In genomic region chr9:35669331-35670145, GRCh38 we compare ENCODE assay signal across 15 cellular contexts. TPM values are rescaled to one million over a fixed set of nuclear protein-coding genes. Genes with fewer than 3 reads are reported as not detected.
DNase-seq lines count a peak whose midpoint lies in the region; ATAC-seq, FAIRE-seq and TF ChIP-seq lines count a peak whose summit lies in the region.
"Had no signal": no experiment of that assay in that cellular context is flagged by ENCODE, and none has a peak within 500 bp of the region (broad histone marks: within the 10 kb centered on the region; RNA-seq: fewer than 3 reads in every experiment).

No MANE protein-coding gene starts in this region.

- H3K27me3 Mint-ChIP-seq in CD4-positive, alpha-beta T cell, result peaks cover under 1% of the 10 kb centered on the region
- H3K27me3 Mint-ChIP-seq: T-helper 17 cell had no signal

- ATAC-seq in SK-N-SH treated with all-trans-retinoic acid at 6 μM for 48 hours (peak; percentile 41), HG03097 (IDR thresholded peaks at IDR 0.05; ENCODE audit: low FRiP score, unreplicated experiment) (no peak)
- no peak for ATAC-seq in CD4-positive, alpha-beta T cell (ENCODE audit: poor library complexity)
- ATAC-seq: left cardiac atrium, psoas muscle, T-helper 17 cell had no signal

- no peaks in the 10 kb centered on the region for H3K27me3 ChIP-seq in small intestine (ENCODE audit: control insufficient read depth in 2 of 2, insufficient read depth in 2 of 2, low read length in 2 of 2)
- H3K27me3 ChIP-seq in CD4-positive, alpha-beta T cell (ENCODE audit: control insufficient read depth, insufficient read depth, low read length), result no peaks in the 10 kb centered on the region

- intact Hi-C loops in CD4-positive, alpha-beta T cell (cut with DNase I, micrococcal nuclease), result loop anchor here in 1 of 2 experiments (2.0 kb wide), 1 partner anchor 15 kb away; no protein-coding TSS in a partner anchor

- POLR2A ChIA-PET in CD4-positive, alpha-beta T cell (lab: Charles Lee), result interaction anchor here (0.6 kb wide), 1 partner anchor 52 kb away, joined by 3 read pairs; no protein-coding TSS in a partner anchor

- TF ChIP-seq CTCF in CD4-positive, alpha-beta T cell (IDR thresholded peaks at IDR 0.05), result no peak

- no peak overlapping the region for H3K4me3 Mint-ChIP-seq in CD4-positive, alpha-beta T cell
- H3K4me3 Mint-ChIP-seq: activated CD4-positive, alpha-beta memory T cell treated with anti-CD3 and anti-CD28 coated beads, Interleukin-2, amount 10 ng/mL, durations not matched to agents 7 days and 5 days; T-helper 17 cell had no signal

- H3K4me1 Mint-ChIP-seq in CD4-positive, alpha-beta T cell (ENCODE audit: low read depth), result peaks cover 26% of the 10 kb centered on the region

- H3K36me3 ChIP-seq in small intestine (ENCODE audit: control insufficient read depth in 2 of 2, insufficient read depth in 2 of 2, low read length in 2 of 2), result no peaks in the 10 kb centered on the region

- 37 to 60% (median 40%) methylated on average over 6 of the region's 6 CpGs for WGBS in small intestine, 3 donors

- no peak for FAIRE-seq in small intestine (lab: Jason Lieb, UNC)

- no peak overlapping the region for H3K27ac Mint-ChIP-seq in CD4-positive, alpha-beta T cell
- H3K27ac Mint-ChIP-seq: activated CD4-positive, alpha-beta memory T cell treated with anti-CD3 and anti-CD28 coated beads, Interleukin-2, amount 10 ng/mL, durations not matched to agents 7 days and 5 days; T-helper 17 cell had no signal

- peak; percentile 97 for DNase-seq in HuH-7 (ENCODE audit: low spot score)
- DNase-seq in kidney glomerular epithelial cell (lab: John Stamatoyannopoulos, UW), result peak; percentile 68
- peak; percentile 97 for DNase-seq in small intestine
- no peak for DNase-seq in activated CD4-positive, CD25-positive, alpha-beta regulatory T cell treated with anti-CD3 and anti-CD28 coated beads, Interleukin-2, amount 50 U/mL, for 72 hours
- DNase-seq in CD4-positive, alpha-beta T cell, result no peak
- DNase-seq: activated CD4-positive, alpha-beta memory T cell treated with anti-CD3 and anti-CD28 coated beads, Interleukin-2, amount 10 ng/mL, durations not matched to agents 7 days and 5 days; DND-41; left cardiac atrium; NCI-H1048; NK-92 treated with Interleukin-12 subunit alpha and Interleukin-12 subunit beta, amount 100 ng/mL, for 24 hours; psoas muscle; T-helper 17 cell had no signal

- peak overlapping the region; percentile 51 to 58 for H3K27ac ChIP-seq in small intestine (ENCODE audit: low read depth in 1 of 2, low read length in 1 of 2)
- no peak overlapping the region for H3K27ac ChIP-seq in CD4-positive, alpha-beta T cell (ENCODE audit: low read depth, low read length)
- H3K27ac ChIP-seq: psoas muscle had no signal

- H3K9me3 ChIP-seq in small intestine (ENCODE audit: control insufficient read depth, low read depth), result no peaks in the 10 kb centered on the region
- no peaks in the 10 kb centered on the region for H3K9me3 ChIP-seq in CD4-positive, alpha-beta T cell (ENCODE audit: control insufficient read depth, low read length)
- H3K9me3 ChIP-seq: psoas muscle had no signal

- H3K4me3 ChIP-seq in small intestine (ENCODE audit: low read depth in 1 of 2, low read length in 2 of 2), result no peak overlapping the region
- H3K4me3 ChIP-seq: psoas muscle had no signal

- no peaks in the 10 kb centered on the region for H3K36me3 Mint-ChIP-seq in CD4-positive, alpha-beta T cell (ENCODE audit: low read depth)

- no peaks in the 10 kb centered on the region for H3K9me3 Mint-ChIP-seq in CD4-positive, alpha-beta T cell

- peaks cover 0 to 5% of the 10 kb centered on the region in 2 donors for H3K4me1 ChIP-seq in small intestine (ENCODE audit: control insufficient read depth in 2 of 2, insufficient read depth in 1 of 2, low read depth in 1 of 2, low read length in 1 of 2)

- CTCF ChIA-PET in CD4-positive, alpha-beta T cell (lab: Charles Lee), result interaction anchor here (2.2 kb wide), 1 partner anchor 27 kb away, joined by 7 read pairs; no protein-coding TSS in a partner anchor

TF ChIP-seq in SK-N-SH treated with all-trans-retinoic acid at 6 μM for 48 hours, 23 proteins besides CTCF, POLR2A, EP300 and RAD21 (continues in another document):
- TF ChIP-seq ZNF565 (CRISPR knock-in tag; conservative IDR thresholded peaks at IDR 0.05; ENCODE audit: low read depth) (no peak), OSR1 (CRISPR knock-in tag; IDR thresholded peaks at IDR 0.05) (no peak), ISL1 (CRISPR knock-in tag; IDR thresholded peaks at IDR 0.05) (no peak), RARB (CRISPR knock-in tag; IDR thresholded peaks at IDR 0.05) (no peak), ZNF70 (CRISPR knock-in tag; IDR thresholded peaks at IDR 0.05) (no peak), BACH2 (CRISPR knock-in tag; IDR thresholded peaks at IDR 0.05; ENCODE audit: borderline replicate concordance) (no peak), TSHZ2 (CRISPR knock-in tag; IDR thresholded peaks at IDR 0.05) (no peak), ARNTL (CRISPR knock-in tag; IDR thresholded peaks at IDR 0.05; ENCODE audit: borderline replicate concordance, low read depth) (no peak), TCF4 (CRISPR knock-in tag; IDR thresholded peaks at IDR 0.05; ENCODE audit: borderline replicate concordance) (no peak), PPARA (CRISPR knock-in tag; IDR thresholded peaks at IDR 0.05; ENCODE audit: borderline replicate concordance) (no peak), POU6F1 (CRISPR knock-in tag; IDR thresholded peaks at IDR 0.05; ENCODE audit: borderline replicate concordance, low read depth) (no peak)
- TF ChIP-seq, protein P1, sequence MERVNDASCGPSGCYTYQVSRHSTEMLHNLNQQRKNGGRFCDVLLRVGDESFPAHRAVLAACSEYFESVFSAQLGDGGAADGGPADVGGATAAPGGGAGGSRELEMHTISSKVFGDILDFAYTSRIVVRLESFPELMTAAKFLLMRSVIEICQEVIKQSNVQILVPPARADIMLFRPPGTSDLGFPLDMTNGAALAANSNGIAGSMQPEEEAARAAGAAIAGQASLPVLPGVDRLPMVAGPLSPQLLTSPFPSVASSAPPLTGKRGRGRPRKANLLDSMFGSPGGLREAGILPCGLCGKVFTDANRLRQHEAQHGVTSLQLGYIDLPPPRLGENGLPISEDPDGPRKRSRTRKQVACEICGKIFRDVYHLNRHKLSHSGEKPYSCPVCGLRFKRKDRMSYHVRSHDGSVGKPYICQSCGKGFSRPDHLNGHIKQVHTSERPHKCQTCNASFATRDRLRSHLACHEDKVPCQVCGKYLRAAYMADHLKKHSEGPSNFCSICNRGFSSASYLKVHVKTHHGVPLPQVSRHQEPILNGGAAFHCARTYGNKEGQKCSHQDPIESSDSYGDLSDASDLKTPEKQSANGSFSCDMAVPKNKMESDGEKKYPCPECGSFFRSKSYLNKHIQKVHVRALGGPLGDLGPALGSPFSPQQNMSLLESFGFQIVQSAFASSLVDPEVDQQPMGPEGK (CRISPR knock-in tag; IDR thresholded peaks at IDR 0.05; ENCODE audit: borderline replicate concordance), result no peak

RNA-seq across cellular contexts. Expression of gene CA9, which starts 4.2 kb away (rescaled TPM):
- polyA plus RNA-seq in small intestine, result 100 to 1,000 TPM in 1 of 3 donors, 1 to 10 TPM in 2; 4.3 to 172 (median 4.5) TPM
- total RNA-seq in CD4-positive, alpha-beta T cell, result not detected
- total RNA-seq: psoas muscle, subcutaneous adipose tissue, T-helper 17 cell had no signal

RNA-seq across cellular contexts. Expression of gene ARHGEF39, which starts 4.5 kb away (rescaled TPM):
- 1 to 10 TPM in 1 of 3 donors, under 1 TPM in 2; 0.54 to 8.7 (median 0.89) TPM for polyA plus RNA-seq in small intestine
- total RNA-seq in CD4-positive, alpha-beta T cell, result under 1 TPM; 0.08 to 0.17 TPM

RNA-seq across cellular contexts. Expression of gene CCDC107, which starts 11.4 kb away (rescaled TPM):
- polyA plus RNA-seq in small intestine, result 10 to 100 TPM; 21.3 to 49.0 (median 33.2) TPM
- 10 to 100 TPM; 10.2 TPM for total RNA-seq in CD4-positive, alpha-beta T cell

RNA-seq across cellular contexts. Expression of gene RMRP, which starts 11.7 kb away (rescaled TPM):
- 100 to 1,000 TPM in 1 of 3 donors, not detected in 2; 269 TPM for polyA plus RNA-seq in small intestine
- total RNA-seq in CD4-positive, alpha-beta T cell, result over 10,000 TPM; 14,857 to 24,615 TPM

RNA-seq across cellular contexts. Expression of gene SIT1, which starts 18.8 kb away (rescaled TPM):
- polyA plus RNA-seq in small intestine, result 1 to 10 TPM in 2 of 3 donors, under 1 TPM in 1; 0.89 to 5.9 (median 1.7) TPM
- total RNA-seq in CD4-positive, alpha-beta T cell, result 10 to 100 TPM; 18.4 to 19.2 TPM

Comparison
In these comparisons a context has a peak if more than half of its experiments do, and no peak if none do; other contexts are left out.
1. DNase-seq: peak in HuH-7 (single experiment), kidney glomerular epithelial cell (single experiment) and small intestine (single experiment); none in activated CD4-positive, CD25-positive, alpha-beta regulatory T cell treated with anti-CD3 and anti-CD28 coated beads, Interleukin-2, amount 50 U/mL, for 72 hours (single experiment) and CD4-positive, alpha-beta T cell (0 of 10).